18 cellular contexts compared by ENCODE assay signal in the genomic region with DNA sequence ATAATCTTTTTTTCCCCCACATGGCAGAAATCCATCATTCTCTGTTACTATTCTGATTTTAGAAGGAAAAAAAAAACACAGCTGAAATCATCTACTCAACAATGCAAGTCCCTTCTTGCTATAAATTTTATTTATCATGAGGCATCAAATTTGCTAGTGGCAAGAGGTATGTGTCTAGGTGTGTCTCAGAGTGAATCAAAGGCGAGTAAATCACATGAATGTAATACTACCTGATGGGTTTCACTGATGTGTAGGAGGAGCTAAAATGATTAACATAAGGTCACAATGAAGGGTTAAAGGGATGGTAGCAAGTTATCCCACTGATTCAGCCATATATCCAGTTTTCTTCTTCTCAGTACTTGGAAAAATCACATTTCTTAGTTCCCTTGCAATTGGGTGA. TPM values are rescaled to one million over a fixed set of nuclear protein-coding genes. Genes with fewer than 3 reads are reported as not detected.
DNase-seq lines count a peak whose midpoint lies in the region; ATAC-seq and TF ChIP-seq lines count a peak whose summit lies in the region.
"Had no signal": no experiment of that assay in that cellular context is flagged by ENCODE, and none has a peak within 500 bp of the region (broad histone marks: within the 10 kb centered on the region; RNA-seq: fewer than 3 reads in every experiment).

No MANE protein-coding gene starts in this region.

- intact Hi-C loops in MCF 10A (cut with micrococcal nuclease) (no loop called here), breast epithelium (cut with DNase I; ENCODE audit: low total_unique reads) (no loop called here)
- intact Hi-C loops in activated naive CD4-positive, alpha-beta T cell treated with anti-CD3 and anti-CD28 coated beads for 36 hours (cut with micrococcal nuclease): no loop called here

- no peaks in the 10 kb centered on the region for H3K36me3 Mint-ChIP-seq in MCF 10A (ENCODE audit: insufficient read depth, unreplicated experiment)
- H3K36me3 Mint-ChIP-seq in activated naive CD4-positive, alpha-beta T cell treated with anti-CD3 and anti-CD28 coated beads for 36 hours (ENCODE audit: low read depth): peaks cover 1% of the 10 kb centered on the region
- H3K36me3 Mint-ChIP-seq: CD8-positive, alpha-beta memory T cell had no signal

- H3K4me1 ChIP-seq in breast epithelium: no peaks in the 10 kb centered on the region
- peaks cover 11% of the 10 kb centered on the region for H3K4me1 ChIP-seq in RWPE2 (ENCODE audit: insufficient read depth, poor library complexity, severe bottlenecking)
- H3K4me1 ChIP-seq: BLaER1 had no signal

- H3K27me3 ChIP-seq in breast epithelium: no peaks in the 10 kb centered on the region
- H3K27me3 ChIP-seq in RWPE2 (ENCODE audit: insufficient read depth, poor library complexity, severe bottlenecking): no peaks in the 10 kb centered on the region
- H3K27me3 ChIP-seq: BLaER1 had no signal

- peak; percentile 99 for ATAC-seq in RWPE2 (ENCODE audit: low read depth)
- ATAC-seq in esophagus mucosa: peak; percentile 94
- no peak for ATAC-seq in GM18502 (IDR thresholded peaks at IDR 0.05; ENCODE audit: poor library complexity, unreplicated experiment)
- ATAC-seq: HCT116 had no signal

- H3K4me3 Mint-ChIP-seq in MCF 10A (ENCODE audit: unreplicated experiment): no peak overlapping the region
- H3K4me3 Mint-ChIP-seq in activated naive CD4-positive, alpha-beta T cell treated with anti-CD3 and anti-CD28 coated beads for 36 hours: no peak overlapping the region
- H3K4me3 Mint-ChIP-seq: CD8-positive, alpha-beta memory T cell had no signal

- H3K9me3 ChIP-seq in breast epithelium (no peaks in the 10 kb centered on the region), RWPE2 (ENCODE audit: severe bottlenecking) (no peaks in the 10 kb centered on the region)
- H3K9me3 ChIP-seq: BLaER1, Caco-2 had no signal

- no peak overlapping the region for H3K4me3 ChIP-seq in breast epithelium
- no peak overlapping the region for H3K4me3 ChIP-seq in RWPE2 (ENCODE audit: severe bottlenecking)
- H3K4me3 ChIP-seq: BLaER1, GM23248 had no signal

- no TSS peak for BruUV-seq in MCF 10A (replicated peaks; lab: Mats Ljungman, UMichigan)

- H3K27me3 Mint-ChIP-seq in MCF 10A (ENCODE audit: insufficient read depth, unreplicated experiment): no peaks in the 10 kb centered on the region
- no peaks in the 10 kb centered on the region for H3K27me3 Mint-ChIP-seq in activated naive CD4-positive, alpha-beta T cell treated with anti-CD3 and anti-CD28 coated beads for 36 hours (ENCODE audit: low read depth)
- H3K27me3 Mint-ChIP-seq: CD8-positive, alpha-beta memory T cell had no signal

- CTCF ChIA-PET in MCF 10A (lab: Yijun Ruan, JAX): interaction anchor here (0.6 to 0.8 kb wide), 4 partner anchors 20 to 61 kb away, joined by 3 to 4 read pairs (median 3); no protein-coding TSS in a partner anchor
- CTCF ChIA-PET in activated naive CD4-positive, alpha-beta T cell treated with anti-CD3 and anti-CD28 coated beads for 36 hours (lab: Charles Lee): interaction anchor here (0.8 to 0.9 kb wide), 2 partner anchors 159 to 162 kb away, joined by 3 to 4 read pairs; no protein-coding TSS in a partner anchor

- H3K4me1 Mint-ChIP-seq in MCF 10A (ENCODE audit: insufficient read depth, unreplicated experiment): peaks cover 9% of the 10 kb centered on the region
- peaks cover 4% of the 10 kb centered on the region for H3K4me1 Mint-ChIP-seq in activated naive CD4-positive, alpha-beta T cell treated with anti-CD3 and anti-CD28 coated beads for 36 hours (ENCODE audit: low read depth)
- H3K4me1 Mint-ChIP-seq: CD8-positive, alpha-beta memory T cell had no signal

- TF ChIP-seq POLR2A in breast epithelium (IDR thresholded peaks at IDR 0.05): no peak

- H3K36me3 ChIP-seq in breast epithelium (no peaks in the 10 kb centered on the region), RWPE2 (ENCODE audit: low read depth) (no peaks in the 10 kb centered on the region)
- H3K36me3 ChIP-seq: BLaER1 had no signal

- no peaks in the 10 kb centered on the region for H3K9me3 Mint-ChIP-seq in MCF 10A (ENCODE audit: unreplicated experiment)
- no peaks in the 10 kb centered on the region for H3K9me3 Mint-ChIP-seq in activated naive CD4-positive, alpha-beta T cell treated with anti-CD3 and anti-CD28 coated beads for 36 hours
- H3K9me3 Mint-ChIP-seq: CD8-positive, alpha-beta memory T cell had no signal

- H3K27ac Mint-ChIP-seq in MCF 10A (ENCODE audit: low read depth, unreplicated experiment): peak overlapping the region; percentile 55
- no peak overlapping the region for H3K27ac Mint-ChIP-seq in activated naive CD4-positive, alpha-beta T cell treated with anti-CD3 and anti-CD28 coated beads for 36 hours
- H3K27ac Mint-ChIP-seq: CD8-positive, alpha-beta memory T cell had no signal

- peak; percentile 12 for DNase-seq in MCF 10A (ENCODE audit: unreplicated experiment)
- DNase-seq in breast epithelium (ENCODE audit: low spot score in 2 of 2): no peak
- no peak for DNase-seq in RWPE2 (ENCODE audit: low spot score)
- no peak for DNase-seq in activated naive CD4-positive, alpha-beta T cell treated with anti-CD3 and anti-CD28 coated beads for 36 hours
- DNase-seq in globus pallidus (ENCODE audit: low spot score): no peak
- no peak for DNase-seq in T-helper 1 cell
- DNase-seq: AML-193; Caco-2; CD8-positive, alpha-beta memory T cell; DND-41; GF-D8; GM23248 had no signal

- TF ChIP-seq CTCF in MCF 10A (IDR thresholded peaks at IDR 0.05; ENCODE audit: unreplicated experiment) (no peak), breast epithelium (IDR thresholded peaks at IDR 0.05) (no peak), RWPE2 (IDR thresholded peaks at IDR 0.05; ENCODE audit: poor library complexity, severe bottlenecking) (no peak)

- no peak overlapping the region for H3K27ac ChIP-seq in breast epithelium
- peak overlapping the region; percentile 42 for H3K27ac ChIP-seq in RWPE2 (ENCODE audit: poor library complexity, severe bottlenecking)
- H3K27ac ChIP-seq: 22Rv1, BLaER1, GM23248, HL-60 had no signal

- POLR2A ChIA-PET in MCF 10A (lab: Yijun Ruan, JAX): interaction anchor here (0.5 to 3.0 kb wide), 20 partner anchors 10 to 161 kb away, joined by 3 to 25 read pairs (median 4); no protein-coding TSS in a partner anchor

RNA-seq across cellular contexts. Expression of gene PELI1, which starts 24.5 kb away (rescaled TPM):
- 13.5 and 16.3 TPM in 2 replicates for total RNA-seq in MCF 10A (2022)
- total RNA-seq in breast epithelium: 10 to 100 TPM; 31.8 to 51.7 (median 40.6) TPM
- total RNA-seq in esophagus mucosa: 55.0 TPM
- total RNA-seq in activated naive CD4-positive, alpha-beta T cell treated with anti-CD3 and anti-CD28 coated beads for 36 hours: 10 to 100 TPM; 25.7 to 28.0 TPM
